In genomic region chr16:52597772-52598483, GRCh38 we compare ENCODE assay signal across 15 cellular contexts. TPM values are rescaled to one million over a fixed set of nuclear protein-coding genes. Genes with fewer than 3 reads are reported as not detected.
DNase-seq lines count a peak whose midpoint lies in the region; FAIRE-seq and TF ChIP-seq lines count a peak whose summit lies in the region.
"Had no signal": no experiment of that assay in that cellular context is flagged by ENCODE, and none has a peak within 500 bp of the region (broad histone marks: within the 10 kb centered on the region; RNA-seq: fewer than 3 reads in every experiment).

No MANE protein-coding gene starts in this region.

- no peak overlapping the region for H3K18ac ChIP-seq in H1 (ENCODE audit: extremely low read depth, low read length)

- H2BK5ac ChIP-seq in H1 (ENCODE audit: low read depth, low read length) = no peak overlapping the region

- H3K79me1 ChIP-seq in H1 (ENCODE audit: low read depth, low read length) = no peaks in the 10 kb centered on the region

- no peaks in the 10 kb centered on the region for H3K27me3 ChIP-seq in H1 (replicated peaks in 1 of 4; ENCODE audit: control insufficient read depth in 3 of 4, extremely low read depth in 1 of 4, insufficient read depth in 3 of 4, low read length in 3 of 4)
- H3K27me3 ChIP-seq: gastroesophageal sphincter, left lung had no signal

- no peak overlapping the region for H4K91ac ChIP-seq in H1 (replicated peaks; ENCODE audit: insufficient read length, low read length)

- no peak for TF ChIP-seq POLR2A in H1 (IDR thresholded peaks at IDR 0.05; ENCODE audit: control extremely low read depth in 1 of 2, low read depth in 2 of 2, low read length in 2 of 2)

- no peak overlapping the region for H3K9ac ChIP-seq in H1 (replicated peaks in 1 of 4; ENCODE audit: extremely low read depth in 1 of 4, low read depth in 3 of 4, low read length in 3 of 4)

- no peak overlapping the region for H3K14ac ChIP-seq in H1 (ENCODE audit: insufficient read length)

- H4K5ac ChIP-seq in H1 (ENCODE audit: insufficient read length, low read depth, low read length) = peak overlapping the region; percentile 55

- TF ChIP-seq EP300 in H1 (IDR thresholded peaks at IDR 0.05; ENCODE audit: borderline replicate concordance in 1 of 2, low read depth in 2 of 2, low read length in 2 of 2) = no peak

- H4K8ac ChIP-seq in H1 (ENCODE audit: extremely low read depth, insufficient read depth, low read length) = no peak overlapping the region

- TF ChIP-seq RAD21 in H1 (IDR thresholded peaks at IDR 0.05 in 1 of 2, conservative IDR thresholded peaks at IDR 0.05 in 1 of 2; ENCODE audit: low read depth in 2 of 2, low read length in 2 of 2) = no peak

- peak overlapping the region; percentile 92 for H2BK120ac ChIP-seq in H1 (replicated peaks; ENCODE audit: low read depth, low read length)

- no peak overlapping the region for H3K23ac ChIP-seq in H1 (ENCODE audit: insufficient read length)

- POLR2A ChIA-PET in H1 (lab: Charles Lee; ENCODE audit: partially characterized antibody) = interaction anchor here (2.2 kb wide), 1 partner anchor 10 kb away, joined by 6 read pairs; no protein-coding TSS in a partner anchor

- peak overlapping the region in 1 of 2 experiments; percentile 36; a peak in 2 of 4 replicates for H3K4me2 ChIP-seq in H1 (ENCODE audit: insufficient read depth in 1 of 2, low read depth in 2 of 2, low read length in 2 of 2)

- no peaks in the 10 kb centered on the region for H3K79me2 ChIP-seq in H1 (ENCODE audit: control insufficient read depth in 1 of 2, insufficient read depth in 2 of 2, low read length in 2 of 2)

- H4K20me1 ChIP-seq in H1 (replicated peaks in 1 of 2; ENCODE audit: control insufficient read depth in 1 of 2, insufficient read depth in 2 of 2, low read length in 2 of 2) = no peaks in the 10 kb centered on the region

- DNase-seq in NCI-H1092 treated with DMSO at 0.1 percent for 48 hours (lab: John Stamatoyannopoulos, UW) (peak; percentile 91), NCI-H2196 (lab: John Stamatoyannopoulos, UW; ENCODE audit: unreplicated experiment) (peak; percentile 71), H1 (ENCODE audit: low read depth in 1 of 2, low spot score in 2 of 2) (peak in 1 of 2 experiments; percentile 45), retina (peak; percentile 15), AG20443 (ENCODE audit: low spot score) (no peak), HK-2 (ENCODE audit: unreplicated experiment) (no peak), GM19238 (ENCODE audit: insufficient read length, low spot score) (no peak)
- DNase-seq: activated CD8-positive, alpha-beta T cell treated with anti-CD3 and anti-CD28 coated beads, Interleukin-2, amount 10 ng/mL, durations not matched to agents 7 days and 5 days; activated naive CD4-positive, alpha-beta T cell treated with anti-CD3 and anti-CD28 coated beads for 36 hours; left lung; T1000 had no signal

- H3K9me3 ChIP-seq in H1 (ENCODE audit: insufficient read depth in 2 of 2, low read depth in 1 of 2, low read length in 1 of 2) = no peaks in the 10 kb centered on the region
- H3K9me3 ChIP-seq: gastroesophageal sphincter, left lung, thoracic aorta had no signal

- no peak overlapping the region for H3K4me3 ChIP-seq in H1 (ENCODE audit: extremely low read depth in 1 of 4, insufficient read depth in 2 of 4, low read depth in 3 of 4, low read length in 4 of 4)
- H3K4me3 ChIP-seq: cardiac muscle cell, gastroesophageal sphincter, left lung, thoracic aorta had no signal

- no peaks in the 10 kb centered on the region for H3K36me3 ChIP-seq in H1 (ENCODE audit: control insufficient read depth in 2 of 4, insufficient read depth in 4 of 4, low read length in 3 of 4)
- H3K36me3 ChIP-seq: cardiac muscle cell, gastroesophageal sphincter, left lung, thoracic aorta had no signal

- no peak overlapping the region for H3K4ac ChIP-seq in H1 (replicated peaks; ENCODE audit: insufficient read length, low read depth, low read length)

- peak overlapping the region; percentile 96 for H2AFZ ChIP-seq in H1 (ENCODE audit: low read length)

- H3K23me2 ChIP-seq in H1 (ENCODE audit: low read depth, low read length) = no peaks in the 10 kb centered on the region

- CTCF ChIA-PET in H1 (lab: Charles Lee; ENCODE audit: partially characterized antibody) = interaction anchor here (1.0 kb wide), 1 partner anchor 315 kb away, joined by 3 read pairs; no protein-coding TSS in a partner anchor

- H2BK12ac ChIP-seq in H1 (ENCODE audit: low read depth, low read length) = no peak overlapping the region

- H3K56ac ChIP-seq in H1 (replicated peaks; ENCODE audit: insufficient read length, low read depth, low read length) = no peak overlapping the region

- H3K4me1 ChIP-seq in H1 (replicated peaks in 1 of 4; ENCODE audit: control insufficient read depth in 3 of 4, insufficient read depth in 4 of 4, low read length in 3 of 4) = peaks cover 0 to 5% (median 4%) of the 10 kb centered on the region in 4 experiments; a peak in 3 of 7 replicates
- H3K4me1 ChIP-seq: gastroesophageal sphincter, left lung had no signal

- peak overlapping the region; percentile 4; the same call in 1 of the 2 replicates for H3K27ac ChIP-seq in H1 (ENCODE audit: low read depth, low read length)
- H3K27ac ChIP-seq: cardiac muscle cell, gastroesophageal sphincter, left lung, thoracic aorta had no signal

- H2AK5ac ChIP-seq in H1 (ENCODE audit: low read depth, low read length) = no peak overlapping the region

- no peak overlapping the region for H2BK20ac ChIP-seq in H1 (ENCODE audit: low read length)

- FAIRE-seq in H1 (lab: Jason Lieb, UNC) = no peak

- no peak overlapping the region for H2BK15ac ChIP-seq in H1 (ENCODE audit: low read length)

- TF ChIP-seq CTCF in H1 (IDR thresholded peaks at IDR 0.05; ENCODE audit: control extremely low read depth in 1 of 3, insufficient read depth in 1 of 3, low read depth in 1 of 3, low read length in 3 of 3) = no peak

- 50% methylated on average over 5 of the region's 5 CpGs; no CpG with 5 or more reads in 1 of the 2 experiments for WGBS in H1 (ENCODE audit: extremely low coverage in 1 of 2, insufficient coverage in 1 of 2, insufficient read length in 1 of 2, insufficient replicate concordance in 2 of 2, low coverage in 1 of 2, low lambda C conversion rate in 2 of 2, missing lambda C conversion rate in 1 of 2), 2 experiments

TF ChIP-seq in H1, 55 proteins besides CTCF, POLR2A, EP300 and RAD21:
- no peak for TF ChIP-seq EZH2 (IDR thresholded peaks at IDR 0.05; ENCODE audit: low read depth, low read length, severe bottlenecking)
- no peak for TF ChIP-seq SUZ12 (IDR thresholded peaks at IDR 0.05; ENCODE audit: low read length)
- TF ChIP-seq POLR2AphosphoS5 (IDR thresholded peaks at IDR 0.05; ENCODE audit: low read depth, low read length) = no peak
- TF ChIP-seq PHF8 (conservative IDR thresholded peaks at IDR 0.05; ENCODE audit: low read depth, low read length) = no peak
- TF ChIP-seq RXRA (IDR thresholded peaks at IDR 0.05; ENCODE audit: insufficient read depth, low read depth, low read length) = no peak
- TF ChIP-seq SIX5 (IDR thresholded peaks at IDR 0.05; ENCODE audit: low read depth, low read length) = peak; percentile 79

RNA-seq across cellular contexts. Expression of gene TOX3, which starts 51.0 kb away (rescaled TPM):
- 16.7 and 21.2 TPM in 2 replicates for total RNA-seq in H1 (2021; fragmentation: NEBNext Ultra II Directional; extraction: Animal tissue kit (Norgen Biotek cat#: 25700))
- polyA plus RNA-seq in H1 (2011; rRNA removed) = 22.7 and 31.2 TPM in 2 replicates
- 13.6 TPM for polyA plus RNA-seq in H1 (2011; cell fraction: cytosol; rRNA removed)
- polyA plus RNA-seq in H1 (2011; cell fraction: nucleus; rRNA removed) = 39.3 TPM
- polyA plus RNA-seq in H1 (2012, experiment 1 of 2) = 17.8 to 24.5 TPM (median 19.6 TPM) in 4 replicates
- 2.6 TPM for polyA plus RNA-seq in H1 (2012, experiment 2 of 2)
- 8.0 TPM for polyA plus RNA-seq in H1 (2013, experiment 1 of 2)
- 7.7 TPM for polyA plus RNA-seq in H1 (2013, experiment 2 of 2)
- polyA minus RNA-seq in H1 (2011; rRNA and poly(A)+ RNA removed) = 56.6 and 76.8 TPM in 2 replicates
- 25.2 TPM for polyA minus RNA-seq in H1 (2011; cell fraction: cytosol; rRNA and poly(A)+ RNA removed)
- 48.8 TPM for polyA minus RNA-seq in H1 (2011; cell fraction: nucleus; rRNA and poly(A)+ RNA removed)
- total RNA-seq: activated CD8-positive, alpha-beta T cell treated with anti-CD3 and anti-CD28 coated beads, Interleukin-2, amount 10 ng/mL, durations not matched to agents 7 days and 5 days; activated naive CD4-positive, alpha-beta T cell treated with anti-CD3 and anti-CD28 coated beads for 36 hours; LHCN-M2; thoracic aorta had no signal

Comparison
In these comparisons a context has a peak if more than half of its experiments do, and no peak if none do; other contexts are left out.
1. DNase-seq: peak in NCI-H1092 treated with DMSO at 0.1 percent for 48 hours (single experiment), NCI-H2196 (single experiment) and retina (single experiment); none in AG20443 (single experiment), HK-2 (single experiment) and GM19238 (single experiment).